In the genomic region with DNA sequence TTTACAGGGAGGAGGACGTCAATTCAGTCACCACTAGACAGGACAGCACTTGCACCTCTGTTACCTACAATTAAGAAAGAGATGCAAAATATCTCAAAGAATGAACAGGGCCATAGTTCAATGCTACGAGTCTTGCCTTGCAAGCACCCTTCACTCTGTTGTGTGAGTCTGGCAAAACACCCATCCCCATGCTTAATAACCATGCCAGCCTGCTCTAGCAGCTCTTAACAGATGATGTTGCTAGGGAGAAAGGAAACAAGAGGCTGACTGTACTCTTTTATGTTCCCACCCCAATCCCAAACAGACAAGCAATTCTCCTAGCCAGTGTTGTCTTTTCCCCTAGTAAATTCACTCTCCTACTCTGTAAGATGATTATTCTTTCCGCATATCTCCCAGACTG, we compare ENCODE assay signal across 23 cellular contexts. TPM values are rescaled to one million over a fixed set of nuclear protein-coding genes. Genes with fewer than 3 reads are reported as not detected.
DNase-seq lines count a peak whose midpoint lies in the region; ATAC-seq, FAIRE-seq and TF ChIP-seq lines count a peak whose summit lies in the region.
"Had no signal": no experiment of that assay in that cellular context is flagged by ENCODE, and none has a peak within 500 bp of the region (broad histone marks: within the 10 kb centered on the region; RNA-seq: fewer than 3 reads in every experiment).

No MANE protein-coding gene starts in this region.

- WGBS in H1 (ENCODE audit: extremely low coverage in 1 of 2, insufficient coverage in 1 of 2, insufficient read length in 1 of 2, insufficient replicate concordance in 2 of 2, low coverage in 1 of 2, low lambda C conversion rate in 2 of 2, missing lambda C conversion rate in 1 of 2), 2 experiments = 79% methylated on average over 3 of the region's 3 CpGs; no CpG with 5 or more reads in 1 of the 2 experiments

- TF ChIP-seq POLR2A in H1 (IDR thresholded peaks at IDR 0.05; ENCODE audit: control extremely low read depth in 1 of 2, low read depth in 2 of 2, low read length in 2 of 2) = no peak

- no peak overlapping the region for H4K8ac ChIP-seq in H1 (ENCODE audit: extremely low read depth, insufficient read depth, low read length)

- H3K4me1 ChIP-seq in right atrium auricular region = peaks cover 0 to 21% of the 10 kb centered on the region in 2 donors
- peaks cover 0 to 9% (median 4%) of the 10 kb centered on the region in 4 experiments; a peak in 6 of 7 replicates for H3K4me1 ChIP-seq in H1 (replicated peaks in 1 of 4; ENCODE audit: control insufficient read depth in 3 of 4, insufficient read depth in 4 of 4, low read length in 3 of 4)
- H3K4me1 ChIP-seq in mucosa of descending colon (ENCODE audit: low read depth) = peaks cover 19% of the 10 kb centered on the region

- H4K91ac ChIP-seq in H1 (replicated peaks; ENCODE audit: insufficient read length, low read length) = peak overlapping the region; percentile 30

- no peak for FAIRE-seq in H1 (lab: Jason Lieb, UNC)
- FAIRE-seq: urothelium cell line had no signal

- peaks cover 0 to 8% of the 10 kb centered on the region in 2 experiments; a peak in 1 of 4 replicates for H3K79me2 ChIP-seq in H1 (ENCODE audit: control insufficient read depth in 1 of 2, insufficient read depth in 2 of 2, low read length in 2 of 2)

- H3K9me3 ChIP-seq in right atrium auricular region (no peaks in the 10 kb centered on the region), H1 (ENCODE audit: insufficient read depth in 2 of 2, low read depth in 1 of 2, low read length in 1 of 2) (no peaks in the 10 kb centered on the region; a peak in 1 of 4 replicates), mucosa of descending colon (no peaks in the 10 kb centered on the region)
- H3K9me3 ChIP-seq: MG63 had no signal

- no peaks in the 10 kb centered on the region for H3K79me1 ChIP-seq in H1 (ENCODE audit: low read depth, low read length)

- H3K4me2 ChIP-seq in H1 (ENCODE audit: insufficient read depth in 1 of 2, low read depth in 2 of 2, low read length in 2 of 2) = 0 out of 4 replicates have a peak overlapping the region, but pooled peaks have one; percentile 10
- H3K4me2 ChIP-seq: PC-9 had no signal

- CTCF ChIA-PET in H1 (lab: Charles Lee; ENCODE audit: partially characterized antibody) = interaction anchor here (1.3 to 1.4 kb wide), 2 partner anchors 15 to 50 kb away, joined by 3 read pairs; partner anchors contain the start of gene SETD4

- no peak overlapping the region; the same call in 1 of the 2 replicates for H2BK20ac ChIP-seq in H1 (ENCODE audit: low read length)

- peak overlapping the region; percentile 53; the same call in 1 of the 2 replicates for H2BK15ac ChIP-seq in H1 (ENCODE audit: low read length)

- TF ChIP-seq CTCF in right atrium auricular region (IDR thresholded peaks at IDR 0.05) (no peak), H1 (IDR thresholded peaks at IDR 0.05; ENCODE audit: control extremely low read depth in 1 of 3, insufficient read depth in 1 of 3, low read depth in 1 of 3, low read length in 3 of 3) (no peak), mucosa of descending colon (IDR thresholded peaks at IDR 0.05) (no peak)

- H2BK5ac ChIP-seq in H1 (ENCODE audit: low read depth, low read length) = no peak overlapping the region

- no peak overlapping the region for H2AFZ ChIP-seq in H1 (ENCODE audit: low read length)
- H2AFZ ChIP-seq: PC-9 had no signal

- ATAC-seq in Right ventricle myocardium superior (ENCODE audit: poor library complexity) (peak; percentile 20), mucosa of descending colon (peak; percentile 62), HG03108 (IDR thresholded peaks at IDR 0.05; ENCODE audit: unreplicated experiment) (no peak), HG02884 (IDR thresholded peaks at IDR 0.05; ENCODE audit: unreplicated experiment) (no peak)
- ATAC-seq: stimulated activated naive CD8-positive, alpha-beta T cell treated with anti-CD3 and anti-CD28 coated beads, Interleukin-15, Interleukin-2, amounts not matched to agents 100 U/mL and 50 U/mL, for 24 hours had no signal

- no peak overlapping the region for H2BK120ac ChIP-seq in H1 (replicated peaks; ENCODE audit: low read depth, low read length)

- no peak overlapping the region for H3K4ac ChIP-seq in H1 (replicated peaks; ENCODE audit: insufficient read length, low read depth, low read length)

- H3K36me3 ChIP-seq in right atrium auricular region (peaks cover 17% of the 10 kb centered on the region), H1 (ENCODE audit: control insufficient read depth in 2 of 4, insufficient read depth in 4 of 4, low read length in 3 of 4) (peaks cover 0 to 17% (median 7%) of the 10 kb centered on the region in 4 experiments; a peak in 4 of 8 replicates), mucosa of descending colon (ENCODE audit: low read depth) (no peaks in the 10 kb centered on the region)

- no peak overlapping the region for H2AK5ac ChIP-seq in H1 (ENCODE audit: low read depth, low read length)

- DNase-seq in Right ventricle myocardium superior (no peak), right atrium auricular region (ENCODE audit: low spot score) (no peak), H1 (ENCODE audit: low read depth in 1 of 2, low spot score in 2 of 2) (no peak), mucosa of descending colon (no peak), amniotic stem cell (lab: John Stamatoyannopoulos, UW) (no peak), NCI-H1048 (lab: John Stamatoyannopoulos, UW) (no peak)
- DNase-seq: ACHN; activated CD8-positive, alpha-beta memory T cell treated with anti-CD3 and anti-CD28 coated beads, Interleukin-2, amount 50 U/mL, for 4 hours; activated naive CD4-positive, alpha-beta T cell treated with anti-CD3 and anti-CD28 coated beads for 36 hours; CD4-positive, alpha-beta memory T cell; MG63; NCI-H2081; NCI-H526; PC-9; retina; stimulated activated naive CD8-positive, alpha-beta T cell treated with anti-CD3 and anti-CD28 coated beads, Interleukin-15, Interleukin-2, amounts not matched to agents 100 U/mL and 50 U/mL, for 24 hours; T1000 had no signal

- H3K27ac ChIP-seq in right atrium auricular region = no peak overlapping the region
- no peak overlapping the region for H3K27ac ChIP-seq in H1 (ENCODE audit: low read depth, low read length)
- H3K27ac ChIP-seq: PC-9, SK-N-MC had no signal

- H3K27me3 ChIP-seq in right atrium auricular region (no peaks in the 10 kb centered on the region), H1 (replicated peaks in 1 of 4; ENCODE audit: control insufficient read depth in 3 of 4, extremely low read depth in 1 of 4, insufficient read depth in 3 of 4, low read length in 3 of 4) (no peaks in the 10 kb centered on the region)
- H3K27me3 ChIP-seq: MG63 had no signal

- POLR2A ChIA-PET in H1 (lab: Charles Lee; ENCODE audit: partially characterized antibody) = interaction anchor here (0.7 to 1.4 kb wide), 2 partner anchors 13 to 22 kb away, joined by 3 read pairs; no protein-coding TSS in a partner anchor

- intact Hi-C loops in Right ventricle myocardium superior (cut with DNase I) = no loop called here
- intact Hi-C loops in mucosa of descending colon (cut with DNase I, micrococcal nuclease) = no loop called here

- H3K18ac ChIP-seq in H1 (ENCODE audit: extremely low read depth, low read length) = peak overlapping the region; percentile 75; the same call in 1 of the 2 replicates

- H4K5ac ChIP-seq in H1 (ENCODE audit: insufficient read length, low read depth, low read length) = no peak overlapping the region

- no peak overlapping the region for H3K14ac ChIP-seq in H1 (ENCODE audit: insufficient read length)

- H3K4me3 ChIP-seq in right atrium auricular region (no peak overlapping the region), H1 (ENCODE audit: extremely low read depth in 1 of 4, insufficient read depth in 2 of 4, low read depth in 3 of 4, low read length in 4 of 4) (no peak overlapping the region), mucosa of descending colon (no peak overlapping the region)
- H3K4me3 ChIP-seq: lung, MG63, PC-9, SK-N-MC had no signal

- no peak overlapping the region for H3K23ac ChIP-seq in H1 (ENCODE audit: insufficient read length)

- no peaks in the 10 kb centered on the region for H4K20me1 ChIP-seq in H1 (replicated peaks in 1 of 2; ENCODE audit: control insufficient read depth in 1 of 2, insufficient read depth in 2 of 2, low read length in 2 of 2)

- TF ChIP-seq EP300 in H1 (IDR thresholded peaks at IDR 0.05; ENCODE audit: borderline replicate concordance in 1 of 2, low read depth in 2 of 2, low read length in 2 of 2) = no peak

- H3K9ac ChIP-seq in H1 (replicated peaks in 1 of 4; ENCODE audit: extremely low read depth in 1 of 4, low read depth in 3 of 4, low read length in 3 of 4) = no peak overlapping the region; a peak in 1 of 7 replicates

- no peak for TF ChIP-seq RAD21 in H1 (IDR thresholded peaks at IDR 0.05 in 1 of 2, conservative IDR thresholded peaks at IDR 0.05 in 1 of 2; ENCODE audit: low read depth in 2 of 2, low read length in 2 of 2)

- no peak overlapping the region; the same call in 1 of the 2 replicates for H2BK12ac ChIP-seq in H1 (ENCODE audit: low read depth, low read length)

- no peak overlapping the region for H3K56ac ChIP-seq in H1 (replicated peaks; ENCODE audit: insufficient read length, low read depth, low read length)

- H3K23me2 ChIP-seq in H1 (ENCODE audit: low read depth, low read length) = no peaks in the 10 kb centered on the region; the same call in 1 of the 2 replicates

RNA-seq across cellular contexts. Expression of gene CBR1, which starts 5.3 kb away (rescaled TPM):
- total RNA-seq in Right ventricle myocardium superior (26.1 TPM), right atrium auricular region (100 to 1,000 TPM in 1 of 2 donors, 10 to 100 TPM in 1; 60.7 to 101 TPM), mucosa of descending colon (10 to 100 TPM; 68.4 to 76.9 (median 69.5) TPM)
- total RNA-seq in H1 (2021; fragmentation: NEBNext Ultra II Directional; extraction: Animal tissue kit (Norgen Biotek cat#: 25700)) = 1.8 and 2.3 TPM in 2 replicates
- 207 and 234 TPM in 2 replicates for polyA plus RNA-seq in H1 (2011; rRNA removed)
- polyA plus RNA-seq in H1 (2011; cell fraction: cytosol; rRNA removed) = 156 TPM
- 119 TPM for polyA plus RNA-seq in H1 (2011; cell fraction: nucleus; rRNA removed)
- polyA plus RNA-seq in H1 (2012, experiment 1 of 2) = 81.4 to 99.0 TPM (median 90.3 TPM) in 4 replicates
- polyA plus RNA-seq in H1 (2012, experiment 2 of 2) = 91.1 TPM
- 59.7 TPM for polyA plus RNA-seq in H1 (2013, experiment 1 of 2)
- polyA plus RNA-seq in H1 (2013, experiment 2 of 2) = 59.1 TPM
- 22.3 and 26.0 TPM in 2 replicates for polyA minus RNA-seq in H1 (2011; rRNA and poly(A)+ RNA removed)
- 56.2 TPM for polyA minus RNA-seq in H1 (2011; cell fraction: cytosol; rRNA and poly(A)+ RNA removed)
- polyA minus RNA-seq in H1 (2011; cell fraction: nucleus; rRNA and poly(A)+ RNA removed) = 38.7 TPM

RNA-seq across cellular contexts. Expression of gene SETD4, which starts 14.8 kb away (rescaled TPM):
- total RNA-seq in Right ventricle myocardium superior = 10.7 TPM
- 1 to 10 TPM; 6.3 to 7.6 TPM for total RNA-seq in right atrium auricular region
- total RNA-seq in H1 (2021; fragmentation: NEBNext Ultra II Directional; extraction: Animal tissue kit (Norgen Biotek cat#: 25700)) = 46.6 and 47.4 TPM in 2 replicates
- 17.0 and 20.1 TPM in 2 replicates for polyA plus RNA-seq in H1 (2011; rRNA removed)
- polyA plus RNA-seq in H1 (2011; cell fraction: cytosol; rRNA removed) = 21.6 TPM
- 32.4 TPM for polyA plus RNA-seq in H1 (2011; cell fraction: nucleus; rRNA removed)
- 21.8 to 32.6 TPM (median 26.8 TPM) in 4 replicates for polyA plus RNA-seq in H1 (2012, experiment 1 of 2)
- 17.2 TPM for polyA plus RNA-seq in H1 (2012, experiment 2 of 2)
- polyA plus RNA-seq in H1 (2013, experiment 1 of 2) = 41.3 TPM
- polyA plus RNA-seq in H1 (2013, experiment 2 of 2) = 37.5 TPM
- polyA minus RNA-seq in H1 (2011; rRNA and poly(A)+ RNA removed) = 22.4 and 28.7 TPM in 2 replicates
- 16.2 TPM for polyA minus RNA-seq in H1 (2011; cell fraction: cytosol; rRNA and poly(A)+ RNA removed)
- 32.6 TPM for polyA minus RNA-seq in H1 (2011; cell fraction: nucleus; rRNA and poly(A)+ RNA removed)
- total RNA-seq in mucosa of descending colon = 10 to 100 TPM; 18.9 to 25.7 (median 21.7) TPM

RNA-seq across cellular contexts. Expression of gene CBR3, which starts 59.7 kb away (rescaled TPM):
- total RNA-seq in Right ventricle myocardium superior (2.1 TPM), right atrium auricular region (1 to 10 TPM; 1.8 to 8.2 TPM), mucosa of descending colon (1 to 10 TPM in 2 of 3 donors, under 1 TPM in 1; 0.75 to 5.0 (median 4.1) TPM)
- total RNA-seq in H1 (2021; fragmentation: NEBNext Ultra II Directional; extraction: Animal tissue kit (Norgen Biotek cat#: 25700)) = 4.3 TPM in 2 replicates
- 1.2 and 1.5 TPM in 2 replicates for polyA plus RNA-seq in H1 (2011; rRNA removed)
- 1.5 TPM for polyA plus RNA-seq in H1 (2011; cell fraction: cytosol; rRNA removed)
- polyA plus RNA-seq in H1 (2011; cell fraction: nucleus; rRNA removed) = 1.0 TPM
- polyA plus RNA-seq in H1 (2012, experiment 1 of 2) = 1.7 to 2.4 TPM (median 1.9 TPM) in 4 replicates
- polyA plus RNA-seq in H1 (2012, experiment 2 of 2) = 1.7 TPM
- polyA plus RNA-seq in H1 (2013, experiment 1 of 2) = 8.8 TPM
- polyA plus RNA-seq in H1 (2013, experiment 2 of 2) = 8.4 TPM
- polyA minus RNA-seq in H1 (2011; rRNA and poly(A)+ RNA removed) = 0.15 TPM in 1 of 2 replicates, not detected in the other
- polyA minus RNA-seq in H1 (2011; cell fraction: cytosol; rRNA and poly(A)+ RNA removed) = not detected
- 0.70 TPM for polyA minus RNA-seq in H1 (2011; cell fraction: nucleus; rRNA and poly(A)+ RNA removed)
- polyA plus RNA-seq: neural cell had no signal

Comparison
In these comparisons a context has a peak if more than half of its experiments do, and no peak if none do; other contexts are left out.
1. ATAC-seq: peak in Right ventricle myocardium superior (single experiment) and mucosa of descending colon (single experiment); none in HG03108 (single experiment) and HG02884 (single experiment).